In genomic region chr16:82960923-82961322, GRCh38 we compare ENCODE assay signal across 31 cellular contexts.
"Had no signal": no experiment of that assay in that cellular context is flagged by ENCODE, and none has a peak within 500 bp of the region (broad histone marks: within the 10 kb centered on the region; RNA-seq: fewer than 3 reads in every experiment).

No MANE protein-coding gene starts in this region.

- H3K27me3 ChIP-seq: SJCRH30 had no signal

- H3K27ac ChIP-seq: KMS-11, PC-9, RWPE1, SJCRH30, SK-N-MC had no signal

- H3K4me2 ChIP-seq: KMS-11, PC-9 had no signal

- H3K4me3 ChIP-seq: PC-9, SJCRH30, SK-N-MC had no signal

- H2AFZ ChIP-seq: PC-9 had no signal

- H3K9ac ChIP-seq: KMS-11 had no signal

- DNase-seq: Karpas-422, KBM-7, MM.1S, MV-4-11, NCI-H1092, NCI-H1105, NCI-H1417 treated with DMSO at 0.1 percent for 48 hours, NCI-H1436 treated with DMSO at 0.1 percent for 48 hours, NCI-H1694 treated with DMSO at 0.1 percent for 48 hours, NCI-H187 treated with DMSO at 0.1 percent for 48 hours, NCI-H2029, NCI-H2081, NCI-H2171 treated with DMSO at 0.1 percent for 48 hours, NCI-H2227 treated with DMSO at 0.1 percent for 48 hours, NCI-H345, NCI-H446, NCI-H510A treated with DMSO at 0.1 percent for 48 hours, NCI-H524 treated with DMSO at 0.1 percent for 48 hours, NCI-H526 treated with DMSO at 0.1 percent for 48 hours, NCI-H82, PC-9, SHP77, SIG-M5, SJCRH30, SW 1271 had no signal

- H3K4me1 ChIP-seq: SJCRH30 had no signal

- ATAC-seq: Panc1, Right ventricle myocardium inferior, SK-N-SH treated with all-trans-retinoic acid at 6 μM for 48 hours had no signal

- H3K9me3 ChIP-seq: SJCRH30 had no signal

- H3K36me3 ChIP-seq: SJCRH30 had no signal
